ENCODE assay signal across 8 cellular contexts in genomic region chr6:35327349-35328027, GRCh38. TPM values are rescaled to one million over a fixed set of nuclear protein-coding genes. Genes with fewer than 3 reads are reported as not detected.
A peak's percentile ranks its signal among the peaks of the same experiment; 100 is the strongest.
DNase-seq lines count a peak whose midpoint lies in the region; ATAC-seq, FAIRE-seq and TF ChIP-seq lines count a peak whose summit lies in the region.

No MANE protein-coding gene starts in this region.

- DNase-seq in 8988T (peak; percentile 71), GM12891 (ENCODE audit: insufficient read length, low spot score) (no peak), adrenal gland (peak; percentile 40 to 78 (median 63)), hepatocyte (ENCODE audit: low spot score) (peak; percentile 81)
- peak; percentile 54 for DNase-seq in T-helper 2 cell treated with Interferon-gamma antibody and Interleukin-4, amounts not matched to agents 5 μg/mL and 100 μg/mL, for 36 hours (ENCODE audit: low spot score)
- peak; percentile 45 to 54 for DNase-seq in stimulated activated CD4-positive, alpha-beta T cell treated with anti-CD3 and anti-CD28 coated beads, Interleukin-1b, Interleukin-23, amount 100 ng/mL, for 1 hour (ENCODE audit: low read depth in 2 of 2)

- H3K4me3 ChIP-seq in Loucy (ENCODE audit: low read length, poor library complexity, severe bottlenecking): no peak overlapping the region
- no peak overlapping the region for H3K4me3 ChIP-seq in adrenal gland
- H3K4me3 ChIP-seq in hepatocyte: no peak overlapping the region

- peak; percentile 82 for TF ChIP-seq CTCF in Loucy (conservative IDR thresholded peaks at IDR 0.05; ENCODE audit: low read length)
- TF ChIP-seq CTCF in adrenal gland (IDR thresholded peaks at IDR 0.05): peak; percentile 29 to 60 (median 53)
- peak; percentile 59 for TF ChIP-seq CTCF in hepatocyte (IDR thresholded peaks at IDR 0.05; ENCODE audit: poor library complexity)

- H3K27ac ChIP-seq in adrenal gland: no peak overlapping the region
- H3K27ac ChIP-seq in hepatocyte: no peak overlapping the region

- H3K4me1 ChIP-seq in Loucy (ENCODE audit: insufficient read depth, low read length, poor library complexity, severe bottlenecking): peaks cover 9% of the 10 kb centered on the region
- no peaks in the 10 kb centered on the region for H3K4me1 ChIP-seq in adrenal gland (replicated peaks in 1 of 2)
- H3K4me1 ChIP-seq in hepatocyte (ENCODE audit: insufficient read depth): no peaks in the 10 kb centered on the region

- no peaks in the 10 kb centered on the region for H3K9me3 Mint-ChIP-seq in T-helper 2 cell treated with Interferon-gamma antibody and Interleukin-4, amounts not matched to agents 5 μg/mL and 100 μg/mL, for 36 hours

- ATAC-seq in HG02571 (IDR thresholded peaks at IDR 0.05; ENCODE audit: unreplicated experiment): no peak

- no peaks in the 10 kb centered on the region for H3K27me3 ChIP-seq in Loucy (ENCODE audit: insufficient read depth, low read length, poor library complexity, severe bottlenecking)
- no peaks in the 10 kb centered on the region for H3K27me3 ChIP-seq in adrenal gland
- no peaks in the 10 kb centered on the region for H3K27me3 ChIP-seq in hepatocyte

- H3K9ac ChIP-seq in Loucy (ENCODE audit: low read depth, low read length, poor library complexity, severe bottlenecking): peak overlapping the region; percentile 41

- H3K4me2 ChIP-seq in Loucy (ENCODE audit: low read depth, low read length, poor library complexity, severe bottlenecking) (peak overlapping the region; percentile 38), hepatocyte (no peak overlapping the region)

- peak; percentile 51 for FAIRE-seq in GM12891 (lab: Jason Lieb, UNC)

- H3K9me3 ChIP-seq in Loucy (ENCODE audit: insufficient read depth, low read depth, low read length) (0 out of 2 replicates have a peak, but pooled peaks cover 3% of the 10 kb centered on the region), adrenal gland (replicated peaks in 1 of 3) (no peaks in the 10 kb centered on the region), hepatocyte (ENCODE audit: low read depth) (no peaks in the 10 kb centered on the region)

- H3K9me2 ChIP-seq in Loucy (replicated peaks; ENCODE audit: low read depth, low read length) (no peaks in the 10 kb centered on the region), hepatocyte (replicated peaks; ENCODE audit: insufficient read depth) (no peaks in the 10 kb centered on the region)

- peaks cover 18% of the 10 kb centered on the region for H3K4me1 Mint-ChIP-seq in T-helper 2 cell treated with Interferon-gamma antibody and Interleukin-4, amounts not matched to agents 5 μg/mL and 100 μg/mL, for 36 hours (ENCODE audit: low read depth)

- TF ChIP-seq POLR2A in GM12891 (IDR thresholded peaks at IDR 0.05; ENCODE audit: low read depth, low read length) (no peak), adrenal gland (IDR thresholded peaks at IDR 0.05) (no peak)

- H3K36me3 ChIP-seq in Loucy (ENCODE audit: insufficient read depth, low read length): peaks cover 3% of the 10 kb centered on the region; the same call in 1 of the 2 replicates
- no peaks in the 10 kb centered on the region for H3K36me3 ChIP-seq in adrenal gland (replicated peaks in 1 of 2)
- H3K36me3 ChIP-seq in hepatocyte (replicated peaks; ENCODE audit: insufficient read depth, low read depth): no peaks in the 10 kb centered on the region

- intact Hi-C loops in adrenal gland (cut with DNase I): no loop called here

- H3K27ac Mint-ChIP-seq in T-helper 2 cell treated with Interferon-gamma antibody and Interleukin-4, amounts not matched to agents 5 μg/mL and 100 μg/mL, for 36 hours: peak overlapping the region; percentile 84

- peaks cover 31% of the 10 kb centered on the region for H3K36me3 Mint-ChIP-seq in T-helper 2 cell treated with Interferon-gamma antibody and Interleukin-4, amounts not matched to agents 5 μg/mL and 100 μg/mL, for 36 hours (ENCODE audit: low read depth)

- WGBS in adrenal gland, 4 donors: 36 to 51% (median 44%) methylated on average over 5 to 7 of the region's 7 CpGs
- 40% methylated on average over 7 of the region's 7 CpGs for WGBS in hepatocyte (ENCODE audit: low lambda C conversion rate, missing lambda C conversion rate)

- H2AFZ ChIP-seq in Loucy (ENCODE audit: low read length): no peak overlapping the region
- no peak overlapping the region for H2AFZ ChIP-seq in hepatocyte

- peak overlapping the region; percentile 45 for H3K4me3 Mint-ChIP-seq in T-helper 2 cell treated with Interferon-gamma antibody and Interleukin-4, amounts not matched to agents 5 μg/mL and 100 μg/mL, for 36 hours

- H3K27me3 Mint-ChIP-seq in T-helper 2 cell treated with Interferon-gamma antibody and Interleukin-4, amounts not matched to agents 5 μg/mL and 100 μg/mL, for 36 hours (ENCODE audit: low read depth): no peaks in the 10 kb centered on the region

- H3K79me2 ChIP-seq in Loucy (ENCODE audit: insufficient read depth, low read length) (no peaks in the 10 kb centered on the region), hepatocyte (no peaks in the 10 kb centered on the region)

- H4K20me1 ChIP-seq in Loucy (ENCODE audit: insufficient read depth, low read length, poor library complexity, severe bottlenecking): no peaks in the 10 kb centered on the region
- H4K20me1 ChIP-seq in hepatocyte (ENCODE audit: insufficient read depth, poor library complexity, severe bottlenecking): no peaks in the 10 kb centered on the region

- no peaks in the 10 kb centered on the region for H3F3A ChIP-seq in Loucy (ENCODE audit: low read depth)

TF ChIP-seq in GM12891, 5 proteins besides CTCF, POLR2A, EP300 and RAD21:
- no peak for TF ChIP-seq SPI1 (IDR thresholded peaks at IDR 0.05; ENCODE audit: low read depth, low read length)

RNA-seq across cellular contexts. Expression of gene PPARD, which starts 14.9 kb away (rescaled TPM):
- 7.4 TPM for polyA plus RNA-seq in GM12891 (2012; ENCODE audit: low read depth, missing spikeins)
- total RNA-seq in adrenal gland (10 to 100 TPM; 14.9 to 32.9 (median 21.6) TPM), hepatocyte (7.6 and 9.1 TPM in 2 replicates)
- polyA plus RNA-seq in adrenal gland (10 to 100 TPM; 15.3 to 39.8 (median 29.5) TPM), hepatocyte (17.4 and 20.4 TPM in 2 replicates)

RNA-seq across cellular contexts. Expression of gene DEF6, which starts 29.9 kb away (rescaled TPM):
- 27.6 TPM for polyA plus RNA-seq in GM12891 (2012; ENCODE audit: low read depth, missing spikeins)
- total RNA-seq in adrenal gland (10 to 100 TPM in 1 of 8 donors, 1 to 10 TPM in 7; 2.3 to 11.5 (median 6.1) TPM), hepatocyte (2.2 and 3.7 TPM in 2 replicates)
- polyA plus RNA-seq in adrenal gland (10 to 100 TPM in 2 of 3 donors, 1 to 10 TPM in 1; 1.6 to 26.1 (median 21.3) TPM), hepatocyte (3.7 and 3.8 TPM in 2 replicates)
